ENCODE assay signal across 26 cellular contexts in genomic region chr6:157097255-157097936, GRCh38.
DNase-seq lines count a peak whose midpoint lies in the region; ATAC-seq and TF ChIP-seq lines count a peak whose summit lies in the region.
"Had no signal": no experiment of that assay in that cellular context is flagged by ENCODE, and none has a peak within 500 bp of the region (broad histone marks: within the 10 kb centered on the region; RNA-seq: fewer than 3 reads in every experiment).

No MANE protein-coding gene starts in this region.

- H4K8ac ChIP-seq in mesenchymal stem cell (ENCODE audit: low read length): no peak overlapping the region

- no peak for TF ChIP-seq CTCF in CD4-positive, alpha-beta T cell (IDR thresholded peaks at IDR 0.05)
- no peak for TF ChIP-seq CTCF in nephron progenitor cell (IDR thresholded peaks at IDR 0.05)

- 93% methylated on average over 16 of the region's 16 CpGs for WGBS in mesenchymal stem cell
- WGBS in aorta, 2 donors: 91 to 92% methylated on average over 16 of the region's 16 CpGs

- H2BK15ac ChIP-seq in mesenchymal stem cell (ENCODE audit: low read depth, poor library complexity, severe bottlenecking): no peak overlapping the region

- no peak overlapping the region for H3K4me2 ChIP-seq in mesenchymal stem cell (ENCODE audit: low read length, poor library complexity, severe bottlenecking)

- no peak overlapping the region for H2BK5ac ChIP-seq in mesenchymal stem cell (ENCODE audit: low read depth, low read length, poor library complexity, severe bottlenecking)

- H3K79me1 ChIP-seq in mesenchymal stem cell (replicated peaks; ENCODE audit: low read length, poor library complexity, severe bottlenecking): peaks cover 46% of the 10 kb centered on the region

- POLR2A ChIA-PET in activated CD4-positive, alpha-beta T cell treated with anti-CD3 and anti-CD28 coated beads for 36 hours (lab: Charles Lee): interaction anchor here (0.9 kb wide), 1 partner anchor 10 kb away, joined by 4 read pairs; no protein-coding TSS in a partner anchor
- POLR2A ChIA-PET in CD4-positive, alpha-beta T cell (lab: Charles Lee): interaction anchor here (1.6 kb wide), 1 partner anchor 18 kb away, joined by 5 read pairs; no protein-coding TSS in a partner anchor

- ATAC-seq in activated CD4-positive, alpha-beta T cell treated with anti-CD3 and anti-CD28 coated beads for 36 hours: no peak
- ATAC-seq in CD4-positive, alpha-beta T cell (ENCODE audit: poor library complexity): no peak
- no peak for ATAC-seq in activated T-helper 17 cell treated with anti-CD3 and anti-CD28 coated beads, Interleukin-2, amount 50 U/mL, for 72 hours (replicated peaks)
- ATAC-seq in aorta (ENCODE audit: low FRiP score): no peak
- ATAC-seq: activated naive CD8-positive, alpha-beta T cell treated with anti-CD3 and anti-CD28 coated beads, Interleukin-2, amount 50 U/mL, for 24 hours; GM12878; natural killer cell; SK-N-SH treated with all-trans-retinoic acid at 6 μM for 48 hours; WTC11 had no signal

- no peaks in the 10 kb centered on the region for H3K27me3 ChIP-seq in CD4-positive, alpha-beta T cell (ENCODE audit: control insufficient read depth, insufficient read depth, low read length)
- H3K27me3 ChIP-seq in mesenchymal stem cell (ENCODE audit: control insufficient read depth in 1 of 2, insufficient read depth in 1 of 2, low read length in 2 of 2) (no peaks in the 10 kb centered on the region), aorta (ENCODE audit: control insufficient read depth in 1 of 2, insufficient read depth in 2 of 2, low read length in 1 of 2) (no peaks in the 10 kb centered on the region)
- H3K27me3 ChIP-seq: brain microvascular endothelial cell, colonic mucosa had no signal

- peaks cover 4% of the 10 kb centered on the region for H3K36me3 Mint-ChIP-seq in activated CD4-positive, alpha-beta T cell treated with anti-CD3 and anti-CD28 coated beads for 36 hours (ENCODE audit: low read depth)
- peaks cover 31% of the 10 kb centered on the region for H3K36me3 Mint-ChIP-seq in CD4-positive, alpha-beta T cell (ENCODE audit: low read depth)
- peaks cover 14% of the 10 kb centered on the region for H3K36me3 Mint-ChIP-seq in activated T-helper 17 cell treated with anti-CD3 and anti-CD28 coated beads, Interleukin-2, amount 50 U/mL, for 72 hours (ENCODE audit: low read depth)
- peaks cover 55% of the 10 kb centered on the region for H3K36me3 Mint-ChIP-seq in nephron progenitor cell (ENCODE audit: low read depth)

- H3K27ac Mint-ChIP-seq in activated CD4-positive, alpha-beta T cell treated with anti-CD3 and anti-CD28 coated beads for 36 hours: no peak overlapping the region
- H3K27ac Mint-ChIP-seq in CD4-positive, alpha-beta T cell: peak overlapping the region; percentile 95
- peak overlapping the region; percentile 85 for H3K27ac Mint-ChIP-seq in activated T-helper 17 cell treated with anti-CD3 and anti-CD28 coated beads, Interleukin-2, amount 50 U/mL, for 72 hours
- H3K27ac Mint-ChIP-seq in nephron progenitor cell: peak overlapping the region; percentile 40
- H3K27ac Mint-ChIP-seq: activated naive CD8-positive, alpha-beta T cell treated with anti-CD3 and anti-CD28 coated beads, Interleukin-2, amount 50 U/mL, for 24 hours had no signal

- no peak overlapping the region for H2AK5ac ChIP-seq in mesenchymal stem cell (ENCODE audit: low read length, severe bottlenecking)

- peaks cover 13% of the 10 kb centered on the region for H3K4me1 ChIP-seq in mesenchymal stem cell (ENCODE audit: control insufficient read depth, insufficient read depth, low read depth, low read length)
- H3K4me1 ChIP-seq in aorta (ENCODE audit: control insufficient read depth in 1 of 2, insufficient read depth in 2 of 2, low read length in 2 of 2): no peaks in the 10 kb centered on the region
- H3K4me1 ChIP-seq: colonic mucosa had no signal

- no peak overlapping the region for H3K23ac ChIP-seq in mesenchymal stem cell (ENCODE audit: low read length in 2 of 2)

- H3K9me3 ChIP-seq in CD4-positive, alpha-beta T cell (ENCODE audit: control insufficient read depth, low read length): no peaks in the 10 kb centered on the region
- H3K9me3 ChIP-seq in mesenchymal stem cell (ENCODE audit: control insufficient read depth, low read length): no peaks in the 10 kb centered on the region
- H3K9me3 ChIP-seq in aorta (ENCODE audit: control insufficient read depth, low read length): no peaks in the 10 kb centered on the region
- H3K9me3 ChIP-seq: colonic mucosa, thoracic aorta had no signal

- H3K4me3 ChIP-seq in mesenchymal stem cell (ENCODE audit: insufficient read depth in 1 of 2, low read depth in 1 of 2, low read length in 2 of 2): no peak overlapping the region
- no peak overlapping the region for H3K4me3 ChIP-seq in aorta (ENCODE audit: low read length in 2 of 2)
- H3K4me3 ChIP-seq: colonic mucosa, GM12878, thoracic aorta had no signal

- H3K18ac ChIP-seq in mesenchymal stem cell (ENCODE audit: low read depth in 1 of 2, low read length in 2 of 2): no peak overlapping the region

- H3K9me3 Mint-ChIP-seq in activated CD4-positive, alpha-beta T cell treated with anti-CD3 and anti-CD28 coated beads for 36 hours (ENCODE audit: low read depth): no peaks in the 10 kb centered on the region
- no peaks in the 10 kb centered on the region for H3K9me3 Mint-ChIP-seq in CD4-positive, alpha-beta T cell
- no peaks in the 10 kb centered on the region for H3K9me3 Mint-ChIP-seq in activated T-helper 17 cell treated with anti-CD3 and anti-CD28 coated beads, Interleukin-2, amount 50 U/mL, for 72 hours
- H3K9me3 Mint-ChIP-seq in nephron progenitor cell: no peaks in the 10 kb centered on the region
- H3K9me3 Mint-ChIP-seq: activated naive CD8-positive, alpha-beta T cell treated with anti-CD3 and anti-CD28 coated beads, Interleukin-2, amount 50 U/mL, for 24 hours; natural killer cell; WTC11 had no signal

- peaks cover 50% of the 10 kb centered on the region for H3K4me1 Mint-ChIP-seq in activated CD4-positive, alpha-beta T cell treated with anti-CD3 and anti-CD28 coated beads for 36 hours
- H3K4me1 Mint-ChIP-seq in CD4-positive, alpha-beta T cell (ENCODE audit: low read depth): peaks cover 86% of the 10 kb centered on the region
- peaks cover 40% of the 10 kb centered on the region for H3K4me1 Mint-ChIP-seq in activated T-helper 17 cell treated with anti-CD3 and anti-CD28 coated beads, Interleukin-2, amount 50 U/mL, for 72 hours
- peaks cover 30% of the 10 kb centered on the region for H3K4me1 Mint-ChIP-seq in nephron progenitor cell

- no peak overlapping the region for H3K27ac ChIP-seq in CD4-positive, alpha-beta T cell (ENCODE audit: low read depth, low read length)
- H3K27ac ChIP-seq in mesenchymal stem cell (ENCODE audit: low read length, poor library complexity, severe bottlenecking): no peak overlapping the region
- no peak overlapping the region for H3K27ac ChIP-seq in aorta (ENCODE audit: low read depth in 1 of 2, low read length in 2 of 2)
- H3K27ac ChIP-seq: brain microvascular endothelial cell, colonic mucosa, RWPE1, thoracic aorta had no signal

- no peak overlapping the region for H3K4ac ChIP-seq in mesenchymal stem cell (ENCODE audit: low read depth in 1 of 2, low read length in 2 of 2)

- H3K36me3 ChIP-seq in mesenchymal stem cell (ENCODE audit: control insufficient read depth in 1 of 2, insufficient read depth in 2 of 2, low read depth in 1 of 2, low read length in 2 of 2) (peaks cover 10 to 41% of the 10 kb centered on the region in 2 experiments), aorta (ENCODE audit: control insufficient read depth in 1 of 2, insufficient read depth in 2 of 2, low read length in 1 of 2) (no peaks in the 10 kb centered on the region)
- H3K36me3 ChIP-seq: brain microvascular endothelial cell, colonic mucosa, thoracic aorta had no signal

- H3K9ac ChIP-seq in mesenchymal stem cell (ENCODE audit: low read length): no peak overlapping the region

- no peak overlapping the region for H2BK120ac ChIP-seq in mesenchymal stem cell (ENCODE audit: low read depth, low read length)

- CTCF ChIA-PET in activated CD4-positive, alpha-beta T cell treated with anti-CD3 and anti-CD28 coated beads for 36 hours (lab: Charles Lee): interaction anchor here (0.8 to 1.4 kb wide), 3 partner anchors 11 to 42 kb away, joined by 3 to 4 read pairs (median 3); no protein-coding TSS in a partner anchor
- CTCF ChIA-PET in CD4-positive, alpha-beta T cell (lab: Charles Lee): no interaction called here

- intact Hi-C loops in activated CD4-positive, alpha-beta T cell treated with anti-CD3 and anti-CD28 coated beads for 36 hours (cut with DNase I, micrococcal nuclease): no loop called here
- intact Hi-C loops in CD4-positive, alpha-beta T cell (cut with DNase I, micrococcal nuclease): no loop called here
- intact Hi-C loops in aorta (cut with DNase I): no loop called here

- H2AFZ ChIP-seq in mesenchymal stem cell (ENCODE audit: low read depth, low read length): no peak overlapping the region

- H3K14ac ChIP-seq in mesenchymal stem cell (ENCODE audit: low read length in 2 of 2): no peak overlapping the region

- no peak overlapping the region for H2BK12ac ChIP-seq in mesenchymal stem cell (ENCODE audit: low read length in 2 of 2)

- H4K91ac ChIP-seq in mesenchymal stem cell (ENCODE audit: low read length): no peak overlapping the region

- no peak overlapping the region for H3K4me3 Mint-ChIP-seq in activated CD4-positive, alpha-beta T cell treated with anti-CD3 and anti-CD28 coated beads for 36 hours
- peak overlapping the region; percentile 26 for H3K4me3 Mint-ChIP-seq in CD4-positive, alpha-beta T cell
- H3K4me3 Mint-ChIP-seq in activated T-helper 17 cell treated with anti-CD3 and anti-CD28 coated beads, Interleukin-2, amount 50 U/mL, for 72 hours: no peak overlapping the region
- no peak overlapping the region for H3K4me3 Mint-ChIP-seq in nephron progenitor cell
- H3K4me3 Mint-ChIP-seq: activated naive CD8-positive, alpha-beta T cell treated with anti-CD3 and anti-CD28 coated beads, Interleukin-2, amount 50 U/mL, for 24 hours; natural killer cell; WTC11 had no signal

- peak; percentile 11 for DNase-seq in activated CD4-positive, alpha-beta T cell treated with anti-CD3 and anti-CD28 coated beads for 36 hours
- no peak for DNase-seq in activated CD4-positive, alpha-beta T cell treated with anti-CD3 and anti-CD28 coated beads for 1 hour
- no peak for DNase-seq in CD4-positive, alpha-beta T cell
- DNase-seq in nephron progenitor cell (no peak), NCI-H187 (lab: John Stamatoyannopoulos, UW) (no peak), mesenchymal stem cell (no peak), aorta (no peak)
- DNase-seq: 8988T; activated CD4-positive, alpha-beta T cell treated with anti-CD3 and anti-CD28 coated beads, Interleukin-2, amount 50 U/mL, for 48 hours; activated naive CD8-positive, alpha-beta T cell treated with anti-CD3 and anti-CD28 coated beads, Interleukin-2, amount 50 U/mL, for 24 hours; brain microvascular endothelial cell; colonic mucosa; COR-L47; DMS79 treated with DMSO at 0.1 percent for 48 hours; KBM-7; MM.1S; natural killer cell; NCI-H1436 treated with DMSO at 0.1 percent for 48 hours; NCI-H774; posterior cingulate gyrus had no signal

- H3K27me3 Mint-ChIP-seq in activated CD4-positive, alpha-beta T cell treated with anti-CD3 and anti-CD28 coated beads for 36 hours: no peaks in the 10 kb centered on the region
- H3K27me3 Mint-ChIP-seq in CD4-positive, alpha-beta T cell: no peaks in the 10 kb centered on the region
- no peaks in the 10 kb centered on the region for H3K27me3 Mint-ChIP-seq in activated T-helper 17 cell treated with anti-CD3 and anti-CD28 coated beads, Interleukin-2, amount 50 U/mL, for 72 hours
- H3K27me3 Mint-ChIP-seq in nephron progenitor cell (ENCODE audit: low read depth, poor library complexity): no peaks in the 10 kb centered on the region
- H3K27me3 Mint-ChIP-seq: activated naive CD8-positive, alpha-beta T cell treated with anti-CD3 and anti-CD28 coated beads, Interleukin-2, amount 50 U/mL, for 24 hours had no signal
